Comparison of ENCODE assay signal across 9 cellular contexts in genomic region chr6:31114540-31114876, GRCh38. TPM values are rescaled to one million over a fixed set of nuclear protein-coding genes. Genes with fewer than 3 reads are reported as not detected.
DNase-seq lines count a peak whose midpoint lies in the region; ATAC-seq and TF ChIP-seq lines count a peak whose summit lies in the region.
"Had no signal": no experiment of that assay in that cellular context is flagged by ENCODE, and none has a peak within 500 bp of the region (broad histone marks: within the 10 kb centered on the region; RNA-seq: fewer than 3 reads in every experiment).

A gene with protein sequence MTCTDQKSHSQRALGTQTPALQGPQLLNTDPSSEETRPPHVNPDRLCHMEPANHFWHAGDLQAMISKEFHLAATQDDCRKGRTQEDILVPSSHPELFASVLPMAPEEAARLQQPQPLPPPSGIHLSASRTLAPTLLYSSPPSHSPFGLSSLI (plus strand): TSS chr6:31114800. CDS start chr6:31129633, 14,833 bp downstream.

- no peak within 1 kb of the TSS for H3K9ac ChIP-seq in trophoblast cell (ENCODE audit: low read length)

- peak within 1 kb of the TSS; percentile 33 for H4K8ac ChIP-seq in trophoblast cell (ENCODE audit: low read depth, low read length)

- no peak within 1 kb of the TSS for H3K23ac ChIP-seq in trophoblast cell (ENCODE audit: low read length)

- H3K9me3 ChIP-seq in CD4-positive, CD25-positive, alpha-beta regulatory T cell (ENCODE audit: control insufficient read depth in 2 of 2, low read length in 2 of 2): no peaks in the 10 kb centered on the region
- peaks cover 1% of the 10 kb centered on the region for H3K9me3 ChIP-seq in trophoblast cell (ENCODE audit: insufficient read depth, low read depth, low read length)

- ATAC-seq in CD4-positive, CD25-positive, alpha-beta regulatory T cell (ENCODE audit: low read depth in 2 of 2): no peak
- peak; percentile 97 for ATAC-seq in SK-N-SH treated with all-trans-retinoic acid at 6 μM for 48 hours

- no CpG with 5 or more reads among the region's 3 CpGs for WGBS in trophoblast cell (ENCODE audit: extremely low coverage, insufficient coverage, insufficient read length)

- H3K27me3 Mint-ChIP-seq in CD4-positive, CD25-positive, alpha-beta regulatory T cell: peaks cover 14% of the 10 kb centered on the region

- H3K4me3 Mint-ChIP-seq in CD4-positive, CD25-positive, alpha-beta regulatory T cell: no peak within 1 kb of the TSS

- H3K4me1 Mint-ChIP-seq in CD4-positive, CD25-positive, alpha-beta regulatory T cell: peaks cover 0 to 8% (median 1%) of the 10 kb centered on the region in 4 donors

- H3K4ac ChIP-seq in trophoblast cell (ENCODE audit: low read depth, low read length): no peak within 1 kb of the TSS

- H3K36me3 ChIP-seq in CD4-positive, CD25-positive, alpha-beta regulatory T cell (ENCODE audit: control insufficient read depth, insufficient read depth, low read length): no peaks in the 10 kb centered on the region
- H3K36me3 ChIP-seq in trophoblast cell (ENCODE audit: control insufficient read depth in 1 of 2, insufficient read depth in 2 of 2, low read length in 2 of 2): no peaks in the 10 kb centered on the region

- H2AFZ ChIP-seq in trophoblast cell (ENCODE audit: insufficient read depth, low read length, poor library complexity): peak within 1 kb of the TSS; percentile 50

- H3K14ac ChIP-seq in trophoblast cell (ENCODE audit: low read length): no peak within 1 kb of the TSS

- no peak within 1 kb of the TSS for H2AK5ac ChIP-seq in trophoblast cell (ENCODE audit: low read length)

- no peak within 1 kb of the TSS for H2BK12ac ChIP-seq in trophoblast cell (ENCODE audit: low read length)

- H3K4me1 ChIP-seq in CD4-positive, CD25-positive, alpha-beta regulatory T cell (ENCODE audit: control insufficient read depth, insufficient read depth, low read length, poor library complexity, severe bottlenecking): no peaks in the 10 kb centered on the region
- peaks cover 9 to 14% of the 10 kb centered on the region in 2 experiments for H3K4me1 ChIP-seq in trophoblast cell (ENCODE audit: control insufficient read depth in 1 of 2, insufficient read depth in 2 of 2, low read length in 2 of 2)

- no peak within 1 kb of the TSS for H3K18ac ChIP-seq in trophoblast cell (ENCODE audit: low read length)

- no peaks in the 10 kb centered on the region for H3K27me3 ChIP-seq in CD4-positive, CD25-positive, alpha-beta regulatory T cell (ENCODE audit: control insufficient read depth, insufficient read depth, low read length)
- H3K27me3 ChIP-seq in trophoblast cell (ENCODE audit: insufficient read depth, low read length): no peaks in the 10 kb centered on the region

- H3K27ac ChIP-seq in CD4-positive, CD25-positive, alpha-beta regulatory T cell (ENCODE audit: insufficient read depth, low read length, poor library complexity, severe bottlenecking): no peak within 1 kb of the TSS
- peak within 1 kb of the TSS; percentile 7 for H3K27ac ChIP-seq in trophoblast cell (ENCODE audit: low read depth, low read length)
- H3K27ac ChIP-seq: VCaP had no signal

- H3K4me3 ChIP-seq in CD4-positive, CD25-positive, alpha-beta regulatory T cell (ENCODE audit: low read depth, low read length): no peak within 1 kb of the TSS
- H3K4me3 ChIP-seq in trophoblast cell (ENCODE audit: low read depth, low read length): no peak within 1 kb of the TSS

- no peaks in the 10 kb centered on the region for H3K79me2 ChIP-seq in trophoblast cell (ENCODE audit: control insufficient read depth, insufficient read depth, low read length, poor library complexity)

- H3K4me2 ChIP-seq in trophoblast cell (ENCODE audit: low read length): no peak within 1 kb of the TSS

- peak within 1 kb of the TSS; percentile 45 for H4K91ac ChIP-seq in trophoblast cell (ENCODE audit: low read depth, low read length)

- peak within 1 kb of the TSS; percentile 50 to 77 (median 57) for H3K27ac Mint-ChIP-seq in CD4-positive, CD25-positive, alpha-beta regulatory T cell

- no peak within 1 kb of the TSS for H2BK120ac ChIP-seq in trophoblast cell (ENCODE audit: insufficient read depth, low read length, poor library complexity)

- no peaks in the 10 kb centered on the region for H3K79me1 ChIP-seq in trophoblast cell (ENCODE audit: low read length)

- no peak within 1 kb of the TSS for H4K12ac ChIP-seq in trophoblast cell (ENCODE audit: low read depth, low read length)

- H3K36me3 Mint-ChIP-seq in CD4-positive, CD25-positive, alpha-beta regulatory T cell: no peaks in the 10 kb centered on the region

- DNase-seq in CD4-positive, CD25-positive, alpha-beta regulatory T cell: no peak
- DNase-seq in glomerular endothelial cell (ENCODE audit: extremely low read depth, low read depth, low spot score) (peak; percentile 58), trophoblast cell (peak; percentile 81 to 85), NCI-H345 (lab: John Stamatoyannopoulos, UW) (no peak), NCI-H128 (lab: John Stamatoyannopoulos, UW; ENCODE audit: unreplicated experiment) (no peak), NCI-H187 treated with DMSO at 0.1 percent for 48 hours (lab: John Stamatoyannopoulos, UW) (no peak)
- DNase-seq in effector CD8-positive, alpha-beta T cell (lab: John Stamatoyannopoulos, UW): no peak

- H2BK5ac ChIP-seq in trophoblast cell (ENCODE audit: low read depth, low read length, poor library complexity): no peak within 1 kb of the TSS

- H3K9me3 Mint-ChIP-seq in CD4-positive, CD25-positive, alpha-beta regulatory T cell: no peaks in the 10 kb centered on the region

TF ChIP-seq in SK-N-SH treated with all-trans-retinoic acid at 6 μM for 48 hours, 23 proteins besides CTCF, POLR2A, EP300 and RAD21:
- TF ChIP-seq, protein P1, sequence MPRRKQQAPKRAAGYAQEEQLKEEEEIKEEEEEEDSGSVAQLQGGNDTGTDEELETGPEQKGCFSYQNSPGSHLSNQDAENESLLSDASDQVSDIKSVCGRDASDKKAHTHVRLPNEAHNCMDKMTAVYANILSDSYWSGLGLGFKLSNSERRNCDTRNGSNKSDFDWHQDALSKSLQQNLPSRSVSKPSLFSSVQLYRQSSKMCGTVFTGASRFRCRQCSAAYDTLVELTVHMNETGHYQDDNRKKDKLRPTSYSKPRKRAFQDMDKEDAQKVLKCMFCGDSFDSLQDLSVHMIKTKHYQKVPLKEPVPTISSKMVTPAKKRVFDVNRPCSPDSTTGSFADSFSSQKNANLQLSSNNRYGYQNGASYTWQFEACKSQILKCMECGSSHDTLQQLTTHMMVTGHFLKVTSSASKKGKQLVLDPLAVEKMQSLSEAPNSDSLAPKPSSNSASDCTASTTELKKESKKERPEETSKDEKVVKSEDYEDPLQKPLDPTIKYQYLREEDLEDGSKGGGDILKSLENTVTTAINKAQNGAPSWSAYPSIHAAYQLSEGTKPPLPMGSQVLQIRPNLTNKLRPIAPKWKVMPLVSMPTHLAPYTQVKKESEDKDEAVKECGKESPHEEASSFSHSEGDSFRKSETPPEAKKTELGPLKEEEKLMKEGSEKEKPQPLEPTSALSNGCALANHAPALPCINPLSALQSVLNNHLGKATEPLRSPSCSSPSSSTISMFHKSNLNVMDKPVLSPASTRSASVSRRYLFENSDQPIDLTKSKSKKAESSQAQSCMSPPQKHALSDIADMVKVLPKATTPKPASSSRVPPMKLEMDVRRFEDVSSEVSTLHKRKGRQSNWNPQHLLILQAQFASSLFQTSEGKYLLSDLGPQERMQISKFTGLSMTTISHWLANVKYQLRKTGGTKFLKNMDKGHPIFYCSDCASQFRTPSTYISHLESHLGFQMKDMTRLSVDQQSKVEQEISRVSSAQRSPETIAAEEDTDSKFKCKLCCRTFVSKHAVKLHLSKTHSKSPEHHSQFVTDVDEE (CRISPR knock-in tag; IDR thresholded peaks at IDR 0.05): no peak
- TF ChIP-seq ZFP3 (CRISPR knock-in tag; IDR thresholded peaks at IDR 0.05): peak; percentile 52; the same call in 1 of the 2 replicates

RNA-seq across cellular contexts. Expression of the gene that starts here (rescaled TPM):
- not detected for total RNA-seq in CD4-positive, CD25-positive, alpha-beta regulatory T cell
- not detected for polyA plus RNA-seq in CD4-positive, CD25-positive, alpha-beta regulatory T cell
- 1.6 and 1.8 TPM in 2 replicates for total RNA-seq in glomerular endothelial cell
- 0.18 and 0.23 TPM in 2 replicates for polyA plus RNA-seq in trophoblast cell (2013)

Comparison
In these comparisons a context has a peak if more than half of its experiments do, and no peak if none do; other contexts are left out.
1. DNase-seq: peak in glomerular endothelial cell (single experiment) and trophoblast cell (2 of 2); none in CD4-positive, CD25-positive, alpha-beta regulatory T cell (0 of 3), NCI-H345 (single experiment), effector CD8-positive, alpha-beta T cell (single experiment), NCI-H128 (single experiment) and NCI-H187 treated with DMSO at 0.1 percent for 48 hours (single experiment).